Comparison of ENCODE assay signal across 9 cellular contexts in genomic region chr15:74863239-74864056, GRCh38. TPM values are rescaled to one million over a fixed set of nuclear protein-coding genes. Genes with fewer than 3 reads are reported as not detected.
DNase-seq lines count a peak whose midpoint lies in the region; FAIRE-seq and TF ChIP-seq lines count a peak whose summit lies in the region.
"Had no signal": no experiment of that assay in that cellular context is flagged by ENCODE, and none has a peak within 500 bp of the region (broad histone marks: within the 10 kb centered on the region; RNA-seq: fewer than 3 reads in every experiment).

No MANE protein-coding gene starts in this region.

- H3K4me1 Mint-ChIP-seq in Calu3 (ENCODE audit: low read depth, unreplicated experiment) (peaks cover 65% of the 10 kb centered on the region), nephron (peaks cover 41% of the 10 kb centered on the region)

- no peak overlapping the region for H3K4me3 Mint-ChIP-seq in Calu3 (ENCODE audit: low read depth, unreplicated experiment)
- no peak overlapping the region for H3K4me3 Mint-ChIP-seq in nephron

- intact Hi-C loops in Calu3 (cut with micrococcal nuclease; ENCODE audit: unreplicated experiment) (no loop called here), colonic mucosa (cut with DNase I) (no loop called here)

- no peak for DNase-seq in Calu3
- peak; percentile 58 for DNase-seq in RCC 7860 (ENCODE audit: low spot score)
- peak; percentile 29 for DNase-seq in choroid plexus epithelial cell (ENCODE audit: low read depth)
- DNase-seq in NCI-H1694 (lab: John Stamatoyannopoulos, UW) = no peak
- no peak for DNase-seq in NCI-H82 treated with DMSO at 0.1 percent for 48 hours (lab: John Stamatoyannopoulos, UW; ENCODE audit: unreplicated experiment)
- no peak for DNase-seq in SHP77 treated with DMSO at 0.1 percent for 48 hours (lab: John Stamatoyannopoulos, UW)
- DNase-seq in colonic mucosa = no peak

- no peaks in the 10 kb centered on the region for H3K36me3 ChIP-seq in colonic mucosa

- peak overlapping the region in 1 of 2 donors; percentile 30 for H3K9ac ChIP-seq in colonic mucosa (ENCODE audit: low read depth in 2 of 2, low read length in 2 of 2)

- peak; percentile 46 for FAIRE-seq in RCC 7860 (lab: Jason Lieb, UNC)

- H3K36me3 Mint-ChIP-seq in Calu3 (ENCODE audit: insufficient read depth, unreplicated experiment) (peaks cover 26% of the 10 kb centered on the region), nephron (ENCODE audit: low read depth) (peaks cover 28% of the 10 kb centered on the region)

- H3K27ac ChIP-seq in colonic mucosa = no peak overlapping the region

- H3K27me3 Mint-ChIP-seq in Calu3 (ENCODE audit: unreplicated experiment) = no peaks in the 10 kb centered on the region
- no peaks in the 10 kb centered on the region for H3K27me3 Mint-ChIP-seq in nephron (ENCODE audit: low read depth)

- no peaks in the 10 kb centered on the region for H3K27me3 ChIP-seq in colonic mucosa

- H3K27ac Mint-ChIP-seq in Calu3 (ENCODE audit: unreplicated experiment) = peak overlapping the region; percentile 3
- H3K27ac Mint-ChIP-seq in nephron = peak overlapping the region in 2 of 3 experiments; percentile 24 to 26

- H3K9me3 ChIP-seq in colonic mucosa = no peaks in the 10 kb centered on the region

- H3K9me3 Mint-ChIP-seq in Calu3 (ENCODE audit: low read depth, unreplicated experiment) (no peaks in the 10 kb centered on the region), nephron (no peaks in the 10 kb centered on the region)

- TF ChIP-seq CTCF in Calu3 (IDR thresholded peaks at IDR 0.05; ENCODE audit: unreplicated experiment) (no peak), choroid plexus epithelial cell (conservative IDR thresholded peaks at IDR 0.05; ENCODE audit: low read depth, low read length) (no peak), nephron (IDR thresholded peaks at IDR 0.05; ENCODE audit: unreplicated experiment in 3 of 3) (no peak), colonic mucosa (IDR thresholded peaks at IDR 0.05) (no peak)

- no TSS peak for BruUV-seq in Calu3 (replicated peaks; lab: Mats Ljungman, UMichigan)

- H3K4me1 ChIP-seq in colonic mucosa = peaks cover 32% of the 10 kb centered on the region

- H3K4me3 ChIP-seq in choroid plexus epithelial cell (ENCODE audit: low read depth, low read length) = no peak overlapping the region
- no peak overlapping the region for H3K4me3 ChIP-seq in colonic mucosa

- CTCF ChIA-PET in Calu3 (lab: Charles Lee) = interaction anchor here (0.7 kb wide), 1 partner anchor 53 kb away, joined by 3 read pairs; no protein-coding TSS in a partner anchor

RNA-seq across cellular contexts. Expression of gene SCAMP2, which starts 9.7 kb away (rescaled TPM):
- total RNA-seq in Calu3 (2022) = 114 and 115 TPM in 2 replicates
- 100 to 1,000 TPM; 152 to 204 TPM for total RNA-seq in colonic mucosa

RNA-seq across cellular contexts. Expression of gene ULK3, which starts 20.5 kb away (rescaled TPM):
- 33.8 and 42.2 TPM in 2 replicates for total RNA-seq in Calu3 (2022)
- 10 to 100 TPM; 45.6 to 50.7 TPM for total RNA-seq in colonic mucosa

RNA-seq across cellular contexts. Expression of gene MPI, which starts 26.4 kb away (rescaled TPM):
- 63.3 and 76.1 TPM in 2 replicates for total RNA-seq in Calu3 (2022)
- 10 to 100 TPM; 50.7 to 68.0 TPM for total RNA-seq in colonic mucosa

RNA-seq across cellular contexts. Expression of gene CPLX3, which starts 37.0 kb away (rescaled TPM):
- 0.21 and 0.29 TPM in 2 replicates for total RNA-seq in Calu3 (2022)
- not detected for total RNA-seq in colonic mucosa
- total RNA-seq: pulmonary artery endothelial cell had no signal

RNA-seq across cellular contexts. Expression of gene FAM219B, which starts 43.2 kb away (rescaled TPM):
- total RNA-seq in Calu3 (2022) = 48.1 and 56.2 TPM in 2 replicates
- 10 to 100 TPM; 44.7 to 54.2 TPM for total RNA-seq in colonic mucosa

Comparison
In these comparisons a context has a peak if more than half of its experiments do, and no peak if none do; other contexts are left out.
1. DNase-seq: peak in RCC 7860 (single experiment) and choroid plexus epithelial cell (single experiment); none in Calu3 (single experiment), NCI-H1694 (single experiment), NCI-H82 treated with DMSO at 0.1 percent for 48 hours (single experiment), SHP77 treated with DMSO at 0.1 percent for 48 hours (single experiment) and colonic mucosa (single experiment).